In the genomic region with DNA sequence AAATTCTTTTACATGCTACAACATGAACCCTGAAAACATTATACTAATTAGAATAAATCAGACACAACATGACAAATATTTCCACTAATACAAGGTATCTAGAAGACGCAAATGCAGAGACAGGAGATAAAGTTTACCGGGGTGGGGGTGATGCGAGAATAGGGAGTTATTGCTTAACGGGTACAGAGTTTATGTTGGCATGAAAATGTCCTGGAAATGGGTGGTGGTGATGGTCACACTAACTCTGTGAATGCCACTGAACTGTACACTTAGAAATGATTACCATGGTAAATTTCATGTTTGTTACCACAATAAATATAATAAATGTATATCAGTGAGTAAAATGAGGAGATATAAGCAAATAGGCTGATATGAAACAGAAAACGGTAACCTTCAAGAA, we compare ENCODE assay signal across 39 cellular contexts.
"Had no signal": no experiment of that assay in that cellular context is flagged by ENCODE, and none has a peak within 500 bp of the region (broad histone marks: within the 10 kb centered on the region; RNA-seq: fewer than 3 reads in every experiment).

No MANE protein-coding gene starts in this region.

- DNase-seq: activated B cell treated with CpG ODN at 0.5 μM for 24 hours; activated CD4-positive, alpha-beta memory T cell treated with anti-CD3 and anti-CD28 coated beads for 36 hours; activated CD4-positive, alpha-beta T cell treated with anti-CD3 and anti-CD28 coated beads for 4 hours; activated CD4-positive, alpha-beta T cell treated with anti-CD3 and anti-CD28 coated beads, Interleukin-2, amount 10 ng/mL, durations not matched to agents 24 days and 14 days; activated CD4-positive, alpha-beta T cell treated with anti-CD3 and anti-CD28 coated beads, Interleukin-2, amount 50 U/mL, for 1 hour; activated CD4-positive, alpha-beta T cell treated with anti-CD3 and anti-CD28 coated beads, Interleukin-2, amount 50 U/mL, for 4 hours; activated CD4-positive, CD25-positive, alpha-beta regulatory T cell treated with anti-CD3 and anti-CD28 coated beads, Interleukin-2, amount 50 U/mL, for 72 hours; activated CD8-positive, alpha-beta memory T cell treated with anti-CD3 and anti-CD28 coated beads, Interleukin-2, amount 50 U/mL, for 4 hours; activated CD8-positive, alpha-beta T cell treated with anti-CD3 and anti-CD28 coated beads for 36 hours; activated effector memory CD4-positive, alpha-beta T cell treated with anti-CD3 and anti-CD28 coated beads, Interleukin-2, amount 50 U/mL, for 16 hours; activated gamma-delta T cell treated with Interleukin-2 at 50 U/mL for 16 hours; activated naive CD4-positive, alpha-beta T cell; activated naive CD4-positive, alpha-beta T cell treated with anti-CD3 and anti-CD28 coated beads for 36 hours; activated naive CD4-positive, alpha-beta T cell treated with anti-CD3 and anti-CD28 coated beads, Interleukin-2, amount 50 U/mL, for 16 hours; activated naive CD8-positive, alpha-beta T cell treated with anti-CD3 and anti-CD28 coated beads, Interleukin-2, amount 10 ng/mL, durations not matched to agents 7 days and 5 days; activated naive CD8-positive, alpha-beta T cell treated with anti-CD3 and anti-CD28 coated beads, Interleukin-2, amount 50 U/mL, for 24 hours; activated T-cell treated with anti-CD3 and anti-CD28 coated beads for 4 hours; activated T-cell treated with anti-CD3 and anti-CD28 coated beads, Interleukin-2, amount 50 U/mL, for 1 hour; activated T-cell treated with anti-CD3 and anti-CD28 coated beads, Interleukin-2, amount 50 U/mL, for 4 hours; activated T-cell treated with anti-CD3 and anti-CD28 coated beads, Interleukin-2, amount 50 U/mL, for 72 hours; amygdala; anterior cingulate cortex; caudate nucleus; SW 1271; T-helper 1 cell; T-helper 2 cell; T-helper 9 cell had no signal

- H3K36me3 ChIP-seq: ascending aorta, cardiac muscle cell had no signal

- H3K9me3 Mint-ChIP-seq: activated B cell treated with CpG ODN at 0.5 μM for 24 hours; activated CD4-positive, alpha-beta memory T cell treated with anti-CD3 and anti-CD28 coated beads for 36 hours; activated CD8-positive, alpha-beta T cell treated with anti-CD3 and anti-CD28 coated beads for 36 hours; activated naive CD4-positive, alpha-beta T cell treated with anti-CD3 and anti-CD28 coated beads for 36 hours; activated naive CD8-positive, alpha-beta T cell treated with anti-CD3 and anti-CD28 coated beads, Interleukin-2, amount 10 ng/mL, durations not matched to agents 7 days and 5 days; activated naive CD8-positive, alpha-beta T cell treated with anti-CD3 and anti-CD28 coated beads, Interleukin-2, amount 50 U/mL, for 24 hours; activated T-cell treated with anti-CD3 and anti-CD28 coated beads, Interleukin-2, amount 50 U/mL, for 4 hours; activated T-cell treated with anti-CD3 and anti-CD28 coated beads, Interleukin-2, amount 50 U/mL, for 72 hours; activated T-helper 1 cell treated with anti-CD3 and anti-CD28 coated beads, Interleukin-12 subunit alpha, Interleukin-12 subunit beta, Interleukin-2, Interleukin-4 antibody, amounts not matched to agents 30 ng/mL and 10 ng/mL and 1 ng/mL, durations not matched to agents 14 hours and 24 hours and 36 hours; activated T-helper 17 cell treated with anti-CD3 and anti-CD28 coated beads, Interleukin-2, amount 50 U/mL, for 72 hours; central memory CD8-positive, alpha-beta T cell; T-helper 1 cell treated with Interleukin-12 subunit alpha and Interleukin-12 subunit beta and Interleukin-4 antibody, amounts not matched to agents 30 μg/mL and 1 μg/mL, for 36 hours; T-helper 2 cell treated with Interferon-gamma antibody and Interleukin-4, amounts not matched to agents 5 μg/mL and 100 μg/mL, for 36 hours had no signal

- H3K4me1 Mint-ChIP-seq: activated B cell treated with CpG ODN at 0.5 μM for 24 hours; activated CD4-positive, alpha-beta T cell treated with anti-CD3 and anti-CD28 coated beads, Interleukin-2, amount 10 ng/mL, durations not matched to agents 24 days and 14 days; activated naive CD8-positive, alpha-beta T cell treated with anti-CD3 and anti-CD28 coated beads, Interleukin-2, amount 10 ng/mL, durations not matched to agents 7 days and 5 days; activated naive CD8-positive, alpha-beta T cell treated with anti-CD3 and anti-CD28 coated beads, Interleukin-2, amount 50 U/mL, for 24 hours; activated T-helper 17 cell treated with anti-CD3 and anti-CD28 coated beads, Interleukin-2, amount 50 U/mL, for 72 hours; brain; central memory CD8-positive, alpha-beta T cell had no signal

- ATAC-seq: activated CD8-positive, alpha-beta T cell treated with anti-CD3 and anti-CD28 coated beads for 36 hours; activated naive CD8-positive, alpha-beta T cell treated with anti-CD3 and anti-CD28 coated beads, Interleukin-2, amount 50 U/mL, for 24 hours; activated T-cell treated with anti-CD3 and anti-CD28 coated beads, Interleukin-2, amount 50 U/mL, for 4 hours; activated T-cell treated with anti-CD3 and anti-CD28 coated beads, Interleukin-2, amount 50 U/mL, for 72 hours; activated T-helper 17 cell treated with anti-CD3 and anti-CD28 coated beads, Interleukin-2, amount 50 U/mL, for 72 hours had no signal

- H3K27me3 ChIP-seq: ascending aorta, cardiac muscle cell had no signal

- H3K36me3 Mint-ChIP-seq: activated CD4-positive, alpha-beta memory T cell treated with anti-CD3 and anti-CD28 coated beads for 36 hours; activated naive CD8-positive, alpha-beta T cell treated with anti-CD3 and anti-CD28 coated beads, Interleukin-2, amount 10 ng/mL, durations not matched to agents 7 days and 5 days had no signal

- H3K27ac ChIP-seq: ascending aorta, cardiac muscle cell, VCaP had no signal

- H3K27me3 Mint-ChIP-seq: activated CD4-positive, alpha-beta memory T cell treated with anti-CD3 and anti-CD28 coated beads for 36 hours; activated CD8-positive, alpha-beta T cell treated with anti-CD3 and anti-CD28 coated beads for 36 hours; activated naive CD8-positive, alpha-beta T cell; activated naive CD8-positive, alpha-beta T cell treated with anti-CD3 and anti-CD28 coated beads, Interleukin-2, amount 10 ng/mL, durations not matched to agents 7 days and 5 days; activated naive CD8-positive, alpha-beta T cell treated with anti-CD3 and anti-CD28 coated beads, Interleukin-2, amount 50 U/mL, for 24 hours; activated T-helper 17 cell treated with anti-CD3 and anti-CD28 coated beads, Interleukin-2, amount 50 U/mL, for 72 hours; brain; central memory CD8-positive, alpha-beta T cell had no signal

- H3K9me3 ChIP-seq: ascending aorta had no signal

- H3K4me3 ChIP-seq: ascending aorta, cardiac muscle cell had no signal

- H3K4me3 Mint-ChIP-seq: activated B cell treated with CpG ODN at 0.5 μM for 24 hours; activated CD4-positive, alpha-beta memory T cell treated with anti-CD3 and anti-CD28 coated beads for 36 hours; activated CD4-positive, alpha-beta T cell treated with anti-CD3 and anti-CD28 coated beads, Interleukin-2, amount 10 ng/mL, durations not matched to agents 24 days and 14 days; activated CD8-positive, alpha-beta T cell treated with anti-CD3 and anti-CD28 coated beads for 36 hours; activated naive CD4-positive, alpha-beta T cell treated with anti-CD3 and anti-CD28 coated beads for 36 hours; activated naive CD8-positive, alpha-beta T cell; activated naive CD8-positive, alpha-beta T cell treated with anti-CD3 and anti-CD28 coated beads, Interleukin-2, amount 10 ng/mL, durations not matched to agents 7 days and 5 days; activated naive CD8-positive, alpha-beta T cell treated with anti-CD3 and anti-CD28 coated beads, Interleukin-2, amount 50 U/mL, for 24 hours; activated T-cell treated with anti-CD3 and anti-CD28 coated beads, Interleukin-2, amount 50 U/mL, for 4 hours; activated T-cell treated with anti-CD3 and anti-CD28 coated beads, Interleukin-2, amount 50 U/mL, for 72 hours; activated T-helper 1 cell treated with anti-CD3 and anti-CD28 coated beads, Interleukin-12 subunit alpha, Interleukin-12 subunit beta, Interleukin-2, Interleukin-4 antibody, amounts not matched to agents 30 ng/mL and 10 ng/mL and 1 ng/mL, durations not matched to agents 14 hours and 24 hours and 36 hours; activated T-helper 17 cell treated with anti-CD3 and anti-CD28 coated beads, Interleukin-2, amount 50 U/mL, for 72 hours; brain; central memory CD8-positive, alpha-beta T cell; T-helper 1 cell treated with Interleukin-12 subunit alpha and Interleukin-12 subunit beta and Interleukin-4 antibody, amounts not matched to agents 30 μg/mL and 1 μg/mL, for 36 hours; T-helper 2 cell treated with Interferon-gamma antibody and Interleukin-4, amounts not matched to agents 5 μg/mL and 100 μg/mL, for 36 hours had no signal

- H3K27ac Mint-ChIP-seq: activated B cell treated with CpG ODN at 0.5 μM for 24 hours; activated CD4-positive, alpha-beta memory T cell treated with anti-CD3 and anti-CD28 coated beads for 36 hours; activated CD4-positive, alpha-beta T cell treated with anti-CD3 and anti-CD28 coated beads, Interleukin-2, amount 10 ng/mL, durations not matched to agents 24 days and 14 days; activated CD8-positive, alpha-beta T cell treated with anti-CD3 and anti-CD28 coated beads for 36 hours; activated naive CD4-positive, alpha-beta T cell treated with anti-CD3 and anti-CD28 coated beads for 36 hours; activated naive CD8-positive, alpha-beta T cell; activated naive CD8-positive, alpha-beta T cell treated with anti-CD3 and anti-CD28 coated beads, Interleukin-2, amount 10 ng/mL, durations not matched to agents 7 days and 5 days; activated naive CD8-positive, alpha-beta T cell treated with anti-CD3 and anti-CD28 coated beads, Interleukin-2, amount 50 U/mL, for 24 hours; activated T-cell treated with anti-CD3 and anti-CD28 coated beads, Interleukin-2, amount 50 U/mL, for 72 hours; activated T-helper 1 cell treated with anti-CD3 and anti-CD28 coated beads, Interleukin-12 subunit alpha, Interleukin-12 subunit beta, Interleukin-2, Interleukin-4 antibody, amounts not matched to agents 30 ng/mL and 10 ng/mL and 1 ng/mL, durations not matched to agents 14 hours and 24 hours and 36 hours; activated T-helper 17 cell treated with anti-CD3 and anti-CD28 coated beads, Interleukin-2, amount 50 U/mL, for 72 hours; T-helper 1 cell treated with Interleukin-12 subunit alpha and Interleukin-12 subunit beta and Interleukin-4 antibody, amounts not matched to agents 30 μg/mL and 1 μg/mL, for 36 hours; T-helper 2 cell treated with Interferon-gamma antibody and Interleukin-4, amounts not matched to agents 5 μg/mL and 100 μg/mL, for 36 hours had no signal

- H3K4me1 ChIP-seq: ascending aorta had no signal

- FAIRE-seq: bronchial epithelial cell, TTC549 had no signal
